12 cellular contexts compared by ENCODE assay signal in the genomic region with DNA sequence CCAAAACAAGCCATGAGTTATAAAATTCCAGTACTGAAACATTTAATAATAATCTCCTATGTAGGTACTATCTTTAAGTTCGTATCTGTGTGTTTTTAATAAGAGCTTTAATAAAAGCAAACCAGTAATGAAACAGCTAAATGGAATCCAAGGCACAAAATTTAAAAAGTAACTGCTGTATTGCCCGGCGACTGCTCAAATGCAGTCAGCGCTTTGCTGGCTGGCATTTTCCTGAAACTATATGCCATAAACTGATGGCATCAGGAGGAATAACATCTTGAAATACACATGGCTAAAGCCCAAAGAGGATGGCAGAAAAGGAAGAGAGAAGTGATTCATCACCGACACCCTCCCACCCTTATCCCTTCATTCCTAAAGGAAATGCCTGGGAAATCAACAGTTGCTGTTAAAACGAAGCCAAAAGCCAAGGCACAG.
A peak's percentile ranks its signal among the peaks of the same experiment; 100 is the strongest.
DNase-seq lines count a peak whose midpoint lies in the region; ATAC-seq, FAIRE-seq and TF ChIP-seq lines count a peak whose summit lies in the region.
"Had no signal": no experiment of that assay in that cellular context is flagged by ENCODE, and none has a peak within 500 bp of the region (broad histone marks: within the 10 kb centered on the region; RNA-seq: fewer than 3 reads in every experiment).

No MANE protein-coding gene starts in this region.

- intact Hi-C loops in K562 (cut with micrococcal nuclease) (no loop called here), lower lobe of right lung (cut with DNase I) (no loop called here)

- DNase-seq in activated naive CD8-positive, alpha-beta T cell treated with anti-CD3 and anti-CD28 coated beads, Interleukin-2, amount 50 U/mL, for 24 hours: no peak
- DNase-seq in K562 (ENCODE audit: extremely low read depth in 1 of 4, low spot score in 3 of 4) (peak in 2 of 4 experiments; percentile 19 to 20), lower lobe of right lung (no peak), tibial nerve (ENCODE audit: low spot score in 2 of 2) (no peak), occipital lobe (lab: John Stamatoyannopoulos, UW) (no peak), glomerular visceral epithelial cell (ENCODE audit: extremely low spot score) (no peak)
- no peak for DNase-seq in natural killer cell treated with Interleukin-12 subunit alpha and Interleukin-12 subunit beta and Interleukin-15 and Interleukin-18, amount 100 ng/mL, for 72 hours (ENCODE audit: low spot score)
- DNase-seq: activated effector memory CD4-positive, alpha-beta T cell treated with anti-CD3 and anti-CD28 coated beads, Interleukin-2, amount 50 U/mL, for 16 hours; NCI-H510A had no signal

- H3K4me1 Mint-ChIP-seq in activated naive CD8-positive, alpha-beta T cell (ENCODE audit: low read depth): peaks cover 30% of the 10 kb centered on the region
- H3K4me1 Mint-ChIP-seq in activated naive CD8-positive, alpha-beta T cell treated with anti-CD3 and anti-CD28 coated beads, Interleukin-2, amount 50 U/mL, for 24 hours: peaks cover 32% of the 10 kb centered on the region
- H3K4me1 Mint-ChIP-seq in natural killer cell treated with Interleukin-12 subunit alpha and Interleukin-12 subunit beta and Interleukin-15 and Interleukin-18, amount 100 ng/mL, for 72 hours (ENCODE audit: low read depth in 2 of 2): peaks cover 0 to 10% of the 10 kb centered on the region in 2 donors

- no peaks in the 10 kb centered on the region for H3K9me1 ChIP-seq in K562 (ENCODE audit: control insufficient read depth, insufficient read depth, low read length)

- H3K4me3 ChIP-seq in K562 (no peak overlapping the region), lower lobe of right lung (peak overlapping the region; percentile 6), tibial nerve (no peak overlapping the region)

- peaks cover 9% of the 10 kb centered on the region for H3K36me3 Mint-ChIP-seq in activated naive CD8-positive, alpha-beta T cell
- peaks cover 3% of the 10 kb centered on the region for H3K36me3 Mint-ChIP-seq in activated naive CD8-positive, alpha-beta T cell treated with anti-CD3 and anti-CD28 coated beads, Interleukin-2, amount 50 U/mL, for 24 hours (ENCODE audit: low read depth)
- peaks cover 4% of the 10 kb centered on the region for H3K36me3 Mint-ChIP-seq in natural killer cell treated with Interleukin-12 subunit alpha and Interleukin-12 subunit beta and Interleukin-15 and Interleukin-18, amount 100 ng/mL, for 72 hours

- H3K4me1 ChIP-seq in K562 (replicated peaks in 1 of 2; ENCODE audit: control insufficient read depth in 2 of 2, insufficient read depth in 2 of 2, low read length in 2 of 2): peaks cover 0 to 13% of the 10 kb centered on the region in 2 experiments; a peak in 3 of 5 replicates
- peaks cover 36% of the 10 kb centered on the region for H3K4me1 ChIP-seq in lower lobe of right lung
- peaks cover 0 to 89% (median 27%) of the 10 kb centered on the region in 4 donors for H3K4me1 ChIP-seq in tibial nerve

- TF ChIP-seq POLR2A in K562 (conservative IDR thresholded peaks at IDR 0.05): no peak
- TF ChIP-seq POLR2A in tibial nerve (IDR thresholded peaks at IDR 0.05): no peak

- H3K27me3 Mint-ChIP-seq in activated naive CD8-positive, alpha-beta T cell: no peaks in the 10 kb centered on the region
- H3K27me3 Mint-ChIP-seq in activated naive CD8-positive, alpha-beta T cell treated with anti-CD3 and anti-CD28 coated beads, Interleukin-2, amount 50 U/mL, for 24 hours: no peaks in the 10 kb centered on the region
- peaks cover 17 to 20% of the 10 kb centered on the region in 2 donors for H3K27me3 Mint-ChIP-seq in natural killer cell treated with Interleukin-12 subunit alpha and Interleukin-12 subunit beta and Interleukin-15 and Interleukin-18, amount 100 ng/mL, for 72 hours

- H4K20me1 ChIP-seq in K562 (replicated peaks; ENCODE audit: control insufficient read depth, insufficient read depth, low read length): no peaks in the 10 kb centered on the region

- peak overlapping the region; percentile 81; the same call in 2 of the 3 replicates for H3K27ac ChIP-seq in K562 (ENCODE audit: extremely low read depth, low read depth, low read length)
- H3K27ac ChIP-seq in lower lobe of right lung: peak overlapping the region; percentile 69
- peak overlapping the region; percentile 58 to 98 (median 86) for H3K27ac ChIP-seq in tibial nerve
- H3K27ac ChIP-seq: epithelial cell of prostate had no signal

- TF ChIP-seq CTCF in K562 (IDR thresholded peaks at IDR 0.05 in 2 of 3, conservative IDR thresholded peaks at IDR 0.05 in 1 of 3; ENCODE audit: insufficient read depth in 2 of 3, low read depth in 1 of 3, low read length in 3 of 3) (no peak), lower lobe of right lung (IDR thresholded peaks at IDR 0.05) (no peak), tibial nerve (IDR thresholded peaks at IDR 0.05) (no peak)

- POLR2A ChIA-PET in K562 (lab: Yijun Ruan, JAX): interaction anchor here (0.8 to 1.6 kb wide), 6 partner anchors 8 to 233 kb away, joined by 3 to 4 read pairs (median 3); no protein-coding TSS in a partner anchor

- BruUV-seq in K562 (replicated peaks; lab: Mats Ljungman, UMichigan): no TSS peak

- H3K4me3 Mint-ChIP-seq in activated naive CD8-positive, alpha-beta T cell: peak overlapping the region; percentile 67
- no peak overlapping the region for H3K4me3 Mint-ChIP-seq in activated naive CD8-positive, alpha-beta T cell treated with anti-CD3 and anti-CD28 coated beads, Interleukin-2, amount 50 U/mL, for 24 hours
- no peak overlapping the region for H3K4me3 Mint-ChIP-seq in natural killer cell treated with Interleukin-12 subunit alpha and Interleukin-12 subunit beta and Interleukin-15 and Interleukin-18, amount 100 ng/mL, for 72 hours

- peak overlapping the region; percentile 37 for H2AFZ ChIP-seq in K562 (ENCODE audit: low read depth, low read length)

- WGBS in K562 (ENCODE audit: insufficient coverage, low coverage, missing lambda C conversion rate): 1% methylated on average over 6 of the region's 6 CpGs
- 38 to 42% methylated on average over 6 of the region's 6 CpGs for WGBS in tibial nerve, 2 donors

- H3K27ac Mint-ChIP-seq in activated naive CD8-positive, alpha-beta T cell: no peak overlapping the region
- H3K27ac Mint-ChIP-seq in activated naive CD8-positive, alpha-beta T cell treated with anti-CD3 and anti-CD28 coated beads, Interleukin-2, amount 50 U/mL, for 24 hours: no peak overlapping the region
- H3K27ac Mint-ChIP-seq in natural killer cell treated with Interleukin-12 subunit alpha and Interleukin-12 subunit beta and Interleukin-15 and Interleukin-18, amount 100 ng/mL, for 72 hours: peak overlapping the region in 1 of 2 donors; percentile 45

- no peaks in the 10 kb centered on the region for H3K36me3 ChIP-seq in K562 (ENCODE audit: control insufficient read depth, insufficient read depth, low read length)
- H3K36me3 ChIP-seq in lower lobe of right lung: no peaks in the 10 kb centered on the region
- H3K36me3 ChIP-seq in tibial nerve: no peaks in the 10 kb centered on the region

- peak overlapping the region; percentile 22; the same call in 1 of the 2 replicates for H3K4me2 ChIP-seq in K562 (ENCODE audit: insufficient read depth, low read length)

- H3K27me3 ChIP-seq in K562 (ENCODE audit: control insufficient read depth in 2 of 2, insufficient read depth in 2 of 2, low read length in 2 of 2) (no peaks in the 10 kb centered on the region), lower lobe of right lung (ENCODE audit: low read depth) (no peaks in the 10 kb centered on the region), tibial nerve (no peaks in the 10 kb centered on the region)

- TF ChIP-seq RAD21 in K562 (CRISPR knock-in tag; conservative IDR thresholded peaks at IDR 0.05 in 1 of 2, IDR thresholded peaks at IDR 0.05 in 1 of 2): no peak

- no peaks in the 10 kb centered on the region for H3K79me2 ChIP-seq in K562 (ENCODE audit: control insufficient read depth, insufficient read depth, low read length)

- no peak for TF ChIP-seq EP300 in K562 (IDR thresholded peaks at IDR 0.05; ENCODE audit: low read length)
- no peak for TF ChIP-seq EP300 in tibial nerve (IDR thresholded peaks at IDR 0.05)

- peak overlapping the region in 1 of 2 experiments; percentile 31; a peak in 1 of 4 replicates for H3K9ac ChIP-seq in K562 (ENCODE audit: insufficient read depth in 1 of 2, low read depth in 2 of 2, low read length in 2 of 2)

- in situ Hi-C loops in K562 (cut with MboI): no loop called here

- FAIRE-seq in K562 (lab: Jason Lieb, UNC): no peak
- FAIRE-seq: GM19239 had no signal

- no peak for ATAC-seq in activated naive CD8-positive, alpha-beta T cell treated with anti-CD3 and anti-CD28 coated beads, Interleukin-2, amount 50 U/mL, for 24 hours
- ATAC-seq in K562 (peak; percentile 52), lower lobe of right lung (peak in 1 of 2 donors; percentile 35)
- ATAC-seq in natural killer cell treated with Interleukin-12 subunit alpha and Interleukin-12 subunit beta and Interleukin-15 and Interleukin-18, amount 100 ng/mL, for 72 hours: no peak

- CTCF ChIA-PET in K562 (lab: Yijun Ruan, JAX; ENCODE audit: low intra/inter-chr PET ratio): no interaction called here

- H3K9me3 ChIP-seq in K562 (replicated peaks; ENCODE audit: control insufficient read depth, insufficient read depth, low read depth, low read length): no peaks in the 10 kb centered on the region
- no peaks in the 10 kb centered on the region for H3K9me3 ChIP-seq in lower lobe of right lung
- no peaks in the 10 kb centered on the region for H3K9me3 ChIP-seq in tibial nerve

- H3K9me3 Mint-ChIP-seq in activated naive CD8-positive, alpha-beta T cell (ENCODE audit: low read depth): no peaks in the 10 kb centered on the region
- H3K9me3 Mint-ChIP-seq in activated naive CD8-positive, alpha-beta T cell treated with anti-CD3 and anti-CD28 coated beads, Interleukin-2, amount 50 U/mL, for 24 hours: no peaks in the 10 kb centered on the region
- H3K9me3 Mint-ChIP-seq in natural killer cell treated with Interleukin-12 subunit alpha and Interleukin-12 subunit beta and Interleukin-15 and Interleukin-18, amount 100 ng/mL, for 72 hours: no peaks in the 10 kb centered on the region

TF ChIP-seq in K562, 482 proteins besides CTCF, POLR2A, EP300 and RAD21 (continues in another document):
- 0 out of 2 replicates have a peak, but pooled peaks have one; percentile 35 for TF ChIP-seq BRD4 (IDR thresholded peaks at IDR 0.05)
- no peak for TF ChIP-seq ATF1 (CRISPR knock-in tag; IDR thresholded peaks at IDR 0.05)
- 0 out of 2 replicates have a peak, but pooled peaks have one; percentile 1 for TF ChIP-seq ATF1 (tag; IDR thresholded peaks at IDR 0.05)
- TF ChIP-seq NFRKB (IDR thresholded peaks at IDR 0.05; ENCODE audit: low read depth): peak; percentile 88
- TF ChIP-seq, protein P1, sequence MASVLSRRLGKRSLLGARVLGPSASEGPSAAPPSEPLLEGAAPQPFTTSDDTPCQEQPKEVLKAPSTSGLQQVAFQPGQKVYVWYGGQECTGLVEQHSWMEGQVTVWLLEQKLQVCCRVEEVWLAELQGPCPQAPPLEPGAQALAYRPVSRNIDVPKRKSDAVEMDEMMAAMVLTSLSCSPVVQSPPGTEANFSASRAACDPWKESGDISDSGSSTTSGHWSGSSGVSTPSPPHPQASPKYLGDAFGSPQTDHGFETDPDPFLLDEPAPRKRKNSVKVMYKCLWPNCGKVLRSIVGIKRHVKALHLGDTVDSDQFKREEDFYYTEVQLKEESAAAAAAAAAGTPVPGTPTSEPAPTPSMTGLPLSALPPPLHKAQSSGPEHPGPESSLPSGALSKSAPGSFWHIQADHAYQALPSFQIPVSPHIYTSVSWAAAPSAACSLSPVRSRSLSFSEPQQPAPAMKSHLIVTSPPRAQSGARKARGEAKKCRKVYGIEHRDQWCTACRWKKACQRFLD (CRISPR knock-in tag; IDR thresholded peaks at IDR 0.05): peak; percentile 75; the same call in 1 of the 2 replicates
